Comparison of ENCODE assay signal across 12 cellular contexts in the genomic region with DNA sequence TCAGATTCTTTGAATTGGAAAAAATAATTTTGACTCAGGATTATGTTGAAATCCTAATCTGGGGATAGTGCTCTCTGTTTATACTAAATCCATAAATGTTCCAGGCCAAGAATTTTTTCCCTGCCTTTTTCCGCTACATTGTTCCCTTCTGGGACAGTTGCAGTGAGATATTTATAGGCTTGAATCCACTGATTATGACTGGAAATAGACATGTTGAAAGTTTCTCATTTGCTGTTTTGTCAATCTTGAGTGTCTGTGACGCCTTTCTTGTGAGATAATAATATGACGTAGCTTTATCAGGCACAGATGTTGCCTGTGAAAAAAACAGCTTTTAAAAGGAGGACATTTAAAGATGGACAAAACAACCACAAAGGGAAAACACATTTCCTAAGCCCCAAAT.
DNase-seq lines count a peak whose midpoint lies in the region; ATAC-seq and TF ChIP-seq lines count a peak whose summit lies in the region.
"Had no signal": no experiment of that assay in that cellular context is flagged by ENCODE, and none has a peak within 500 bp of the region (broad histone marks: within the 10 kb centered on the region; RNA-seq: fewer than 3 reads in every experiment).

No MANE protein-coding gene starts in this region.

- H3K4me1 ChIP-seq in endocrine pancreas (ENCODE audit: control insufficient read depth, insufficient read depth, low read length) (peaks cover 30% of the 10 kb centered on the region), muscle layer of colon (ENCODE audit: insufficient read depth, low read length) (peaks cover 75% of the 10 kb centered on the region), tibial artery (peaks cover 0 to 100% (median 71%) of the 10 kb centered on the region in 4 donors)

- no peak for DNase-seq in activated T-cell treated with anti-CD3 and anti-CD28 coated beads, Interleukin-2, amount 50 U/mL, for 72 hours
- DNase-seq in activated T-cell treated with anti-CD3 and anti-CD28 coated beads for 4 hours (no peak), tibial artery (no peak), NCI-H774 (lab: John Stamatoyannopoulos, UW) (no peak)
- no peak for DNase-seq in activated CD8-positive, alpha-beta T cell treated with anti-CD3 and anti-CD28 coated beads, Interleukin-2, amount 10 ng/mL, durations not matched to agents 7 days and 5 days
- DNase-seq: activated effector memory CD4-positive, alpha-beta T cell treated with Interleukin-2 at 50 U/mL for 16 hours; NCI-H524 treated with DMSO at 0.1 percent for 48 hours; stimulated activated CD4-positive, alpha-beta T cell treated with anti-CD3 and anti-CD28 coated beads, Interleukin-2, amount 100 ng/mL, for 48 hours had no signal

- ATAC-seq in activated T-cell treated with anti-CD3 and anti-CD28 coated beads, Interleukin-2, amount 50 U/mL, for 72 hours (replicated peaks in 1 of 2): no peak
- ATAC-seq in HG03442 (IDR thresholded peaks at IDR 0.05; ENCODE audit: unreplicated experiment): no peak
- ATAC-seq in activated CD8-positive, alpha-beta T cell treated with anti-CD3 and anti-CD28 coated beads, Interleukin-2, amount 10 ng/mL, durations not matched to agents 7 days and 5 days: no peak

- H3K27ac Mint-ChIP-seq in activated T-cell treated with anti-CD3 and anti-CD28 coated beads, Interleukin-2, amount 50 U/mL, for 72 hours: peak overlapping the region; percentile 99
- no peak overlapping the region for H3K27ac Mint-ChIP-seq in activated CD8-positive, alpha-beta T cell treated with anti-CD3 and anti-CD28 coated beads, Interleukin-2, amount 10 ng/mL, durations not matched to agents 7 days and 5 days

- POLR2A ChIA-PET in activated CD8-positive, alpha-beta T cell treated with anti-CD3 and anti-CD28 coated beads, Interleukin-2, amount 10 ng/mL, durations not matched to agents 7 days and 5 days (lab: Charles Lee): no interaction called here

- intact Hi-C loops in tibial artery (cut with DNase I; ENCODE audit: low total_unique reads): no loop called here

- H3K36me3 ChIP-seq in endocrine pancreas (ENCODE audit: control insufficient read depth, insufficient read depth, low read length) (peaks cover 10% of the 10 kb centered on the region), muscle layer of colon (ENCODE audit: insufficient read depth, low read length) (peaks cover 47% of the 10 kb centered on the region), tibial artery (peaks cover 40 to 72% (median 58%) of the 10 kb centered on the region in 3 donors)

- CTCF ChIA-PET in activated CD8-positive, alpha-beta T cell treated with anti-CD3 and anti-CD28 coated beads, Interleukin-2, amount 10 ng/mL, durations not matched to agents 7 days and 5 days (lab: Charles Lee): interaction anchor here (1.4 to 5.4 kb wide), 3 partner anchors 8 to 205 kb away, joined by 4 to 41 read pairs (median 6); no protein-coding TSS in a partner anchor

- peaks cover 4 to 8% of the 10 kb centered on the region in 2 donors for H3K9me3 Mint-ChIP-seq in activated T-cell treated with anti-CD3 and anti-CD28 coated beads, Interleukin-2, amount 50 U/mL, for 72 hours
- peaks cover 11% of the 10 kb centered on the region for H3K9me3 Mint-ChIP-seq in activated CD8-positive, alpha-beta T cell treated with anti-CD3 and anti-CD28 coated beads, Interleukin-2, amount 10 ng/mL, durations not matched to agents 7 days and 5 days (ENCODE audit: insufficient read depth)

- peak overlapping the region; percentile 95 to 96 for H3K4me3 Mint-ChIP-seq in activated T-cell treated with anti-CD3 and anti-CD28 coated beads, Interleukin-2, amount 50 U/mL, for 72 hours
- H3K4me3 Mint-ChIP-seq in activated CD8-positive, alpha-beta T cell treated with anti-CD3 and anti-CD28 coated beads, Interleukin-2, amount 10 ng/mL, durations not matched to agents 7 days and 5 days: no peak overlapping the region

- H3K4me3 ChIP-seq in endocrine pancreas (ENCODE audit: control insufficient read depth, insufficient read depth, low read length) (peak overlapping the region; percentile 7), muscle layer of colon (ENCODE audit: low read depth in 1 of 2, low read length in 2 of 2) (peak overlapping the region in 1 of 2 donors; percentile 24), tibial artery (peak overlapping the region; percentile 9 to 38)

- H3K4me1 Mint-ChIP-seq in activated T-cell treated with anti-CD3 and anti-CD28 coated beads, Interleukin-2, amount 50 U/mL, for 72 hours (ENCODE audit: low read depth): peaks cover 100% of the 10 kb centered on the region
- peaks cover 76% of the 10 kb centered on the region for H3K4me1 Mint-ChIP-seq in activated CD8-positive, alpha-beta T cell treated with anti-CD3 and anti-CD28 coated beads, Interleukin-2, amount 10 ng/mL, durations not matched to agents 7 days and 5 days (ENCODE audit: low read depth)

- H3K9me3 ChIP-seq in endocrine pancreas (ENCODE audit: control insufficient read depth, low read length): no peaks in the 10 kb centered on the region
- no peaks in the 10 kb centered on the region for H3K9me3 ChIP-seq in muscle layer of colon (ENCODE audit: low read length)
- no peaks in the 10 kb centered on the region for H3K9me3 ChIP-seq in tibial artery

- H3K27ac ChIP-seq in muscle layer of colon (ENCODE audit: low read depth, low read length) (peak overlapping the region; percentile 83), tibial artery (peak overlapping the region; percentile 88 to 96)
- H3K27ac ChIP-seq: KMS-11 had no signal

- H3K27me3 Mint-ChIP-seq in activated T-cell treated with anti-CD3 and anti-CD28 coated beads, Interleukin-2, amount 50 U/mL, for 72 hours (ENCODE audit: low read depth): no peaks in the 10 kb centered on the region
- no peaks in the 10 kb centered on the region for H3K27me3 Mint-ChIP-seq in activated CD8-positive, alpha-beta T cell treated with anti-CD3 and anti-CD28 coated beads, Interleukin-2, amount 10 ng/mL, durations not matched to agents 7 days and 5 days (ENCODE audit: low read depth)

- H3K9ac ChIP-seq in endocrine pancreas (ENCODE audit: control insufficient read depth, insufficient read depth, low read length) (no peak overlapping the region), muscle layer of colon (ENCODE audit: low read length) (no peak overlapping the region)
- H3K9ac ChIP-seq: KMS-11 had no signal

- H3K36me3 Mint-ChIP-seq in activated T-cell treated with anti-CD3 and anti-CD28 coated beads, Interleukin-2, amount 50 U/mL, for 72 hours (ENCODE audit: insufficient read depth in 2 of 2): peaks cover 52 to 91% of the 10 kb centered on the region in 2 donors
- peaks cover 96% of the 10 kb centered on the region for H3K36me3 Mint-ChIP-seq in activated CD8-positive, alpha-beta T cell treated with anti-CD3 and anti-CD28 coated beads, Interleukin-2, amount 10 ng/mL, durations not matched to agents 7 days and 5 days (ENCODE audit: low read depth)

- TF ChIP-seq CTCF in tibial artery (IDR thresholded peaks at IDR 0.05): no peak

- no peaks in the 10 kb centered on the region for H3K27me3 ChIP-seq in endocrine pancreas (ENCODE audit: control insufficient read depth, insufficient read depth, low read length)
- H3K27me3 ChIP-seq in muscle layer of colon (ENCODE audit: control insufficient read depth in 1 of 2, insufficient read depth in 2 of 2, low read length in 2 of 2): no peaks in the 10 kb centered on the region
- no peaks in the 10 kb centered on the region for H3K27me3 ChIP-seq in tibial artery
